Comparison of ENCODE assay signal across 10 cellular contexts in the genomic region with DNA sequence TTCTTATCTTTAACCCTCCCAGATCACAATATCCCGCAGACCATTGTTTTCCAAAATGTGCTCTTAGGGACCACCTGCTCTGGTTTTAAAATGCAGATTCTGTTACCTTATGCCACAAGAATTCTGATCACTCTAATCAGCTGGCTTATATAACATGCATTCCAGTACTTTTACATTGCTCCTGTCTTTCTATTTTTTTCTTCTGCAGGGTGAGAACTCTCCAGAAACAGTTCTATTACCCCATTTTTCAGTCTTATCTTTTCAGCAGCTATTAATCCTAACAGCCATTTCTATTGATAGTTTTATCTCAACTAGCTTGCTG. TPM values are rescaled to one million over a fixed set of nuclear protein-coding genes. Genes with fewer than 3 reads are reported as not detected.
A peak's percentile ranks its signal among the peaks of the same experiment; 100 is the strongest.
DNase-seq lines count a peak whose midpoint lies in the region; ATAC-seq and TF ChIP-seq lines count a peak whose summit lies in the region.
"Had no signal": no experiment of that assay in that cellular context is flagged by ENCODE, and none has a peak within 500 bp of the region (broad histone marks: within the 10 kb centered on the region; RNA-seq: fewer than 3 reads in every experiment).

No MANE protein-coding gene starts in this region.

- peaks cover 42% of the 10 kb centered on the region for H3K4me1 Mint-ChIP-seq in activated CD8-positive, alpha-beta memory T cell treated with anti-CD3 and anti-CD28 coated beads, Interleukin-2, amount 10 ng/mL, durations not matched to agents 7 days and 5 days

- peaks cover 5% of the 10 kb centered on the region for H3K36me3 ChIP-seq in brain microvascular endothelial cell (replicated peaks)
- H3K36me3 ChIP-seq in lower lobe of right lung = peaks cover 17% of the 10 kb centered on the region
- H3K36me3 ChIP-seq in thoracic aorta = no peaks in the 10 kb centered on the region

- DNase-seq in activated CD8-positive, alpha-beta memory T cell treated with anti-CD3 and anti-CD28 coated beads, Interleukin-2, amount 10 ng/mL, durations not matched to agents 7 days and 5 days = no peak
- no peak for DNase-seq in activated CD8-positive, alpha-beta memory T cell treated with anti-CD3 and anti-CD28 coated beads for 24 hours
- DNase-seq in brain microvascular endothelial cell (no peak), lower lobe of right lung (no peak), thoracic aorta (ENCODE audit: low spot score) (no peak), AG08396 (ENCODE audit: low spot score) (no peak), SIG-M5 treated with dmso at 0.1 percent for 504 hours (lab: John Stamatoyannopoulos, UW; ENCODE audit: unreplicated experiment) (no peak)
- DNase-seq: stimulated activated CD4-positive, alpha-beta T cell treated with anti-CD3 and anti-CD28 coated beads, Interleukin-4, amount 100 ng/mL, for 4 hours had no signal

- H3K9me3 ChIP-seq in lower lobe of right lung (no peaks in the 10 kb centered on the region), thoracic aorta (no peaks in the 10 kb centered on the region)

- H3K27ac ChIP-seq in brain microvascular endothelial cell = no peak overlapping the region
- peak overlapping the region; percentile 100 for H3K27ac ChIP-seq in lower lobe of right lung
- peak overlapping the region; percentile 99 to 100 for H3K27ac ChIP-seq in thoracic aorta

- TF ChIP-seq CTCF in brain microvascular endothelial cell (IDR thresholded peaks at IDR 0.05; ENCODE audit: low read depth, low read length, missing control alignments) (no peak), lower lobe of right lung (IDR thresholded peaks at IDR 0.05) (no peak), thoracic aorta (IDR thresholded peaks at IDR 0.05) (no peak)

- no peak for ATAC-seq in activated CD8-positive, alpha-beta memory T cell treated with anti-CD3 and anti-CD28 coated beads, Interleukin-2, amount 10 ng/mL, durations not matched to agents 7 days and 5 days
- no peak for ATAC-seq in lower lobe of right lung
- no peak for ATAC-seq in thoracic aorta (ENCODE audit: insufficient number of reproducible peaks, low FRiP score, low read depth)
- ATAC-seq in HG03442 (IDR thresholded peaks at IDR 0.05; ENCODE audit: unreplicated experiment) = no peak
- ATAC-seq: HCT116 had no signal

- H3K4me1 ChIP-seq in lower lobe of right lung (peaks cover 58% of the 10 kb centered on the region), thoracic aorta (ENCODE audit: control insufficient read depth in 1 of 2, low read depth in 2 of 2) (peaks cover 46 to 63% of the 10 kb centered on the region in 2 donors)

- H3K4me3 ChIP-seq in brain microvascular endothelial cell (ENCODE audit: low read depth, low read length) (peak overlapping the region; percentile 95), lower lobe of right lung (peak overlapping the region; percentile 93), thoracic aorta (peak overlapping the region; percentile 100)

- CTCF ChIA-PET in activated CD8-positive, alpha-beta memory T cell treated with anti-CD3 and anti-CD28 coated beads, Interleukin-2, amount 10 ng/mL, durations not matched to agents 7 days and 5 days (lab: Charles Lee) = interaction anchor here (0.7 to 2.0 kb wide), 4 partner anchors 111 to 533 kb away, joined by 3 to 9 read pairs (median 6); partner anchors contain the start of gene MED4

- H3K27me3 Mint-ChIP-seq in activated CD8-positive, alpha-beta memory T cell treated with anti-CD3 and anti-CD28 coated beads, Interleukin-2, amount 10 ng/mL, durations not matched to agents 7 days and 5 days = peaks cover 14% of the 10 kb centered on the region

- in situ Hi-C loops in brain microvascular endothelial cell (cut with HindIII; ENCODE audit: low pct_ligation_motif_present, low sequenced_read_pairs) = no loop called here

- H3K27ac Mint-ChIP-seq in activated CD8-positive, alpha-beta memory T cell treated with anti-CD3 and anti-CD28 coated beads, Interleukin-2, amount 10 ng/mL, durations not matched to agents 7 days and 5 days = no peak overlapping the region

- intact Hi-C loops in lower lobe of right lung (cut with DNase I) = no loop called here

- H3K27me3 ChIP-seq in brain microvascular endothelial cell (replicated peaks) (no peaks in the 10 kb centered on the region), lower lobe of right lung (ENCODE audit: low read depth) (no peaks in the 10 kb centered on the region), thoracic aorta (replicated peaks; ENCODE audit: insufficient read depth) (no peaks in the 10 kb centered on the region)

- peaks cover 27% of the 10 kb centered on the region for H3K36me3 Mint-ChIP-seq in activated CD8-positive, alpha-beta memory T cell treated with anti-CD3 and anti-CD28 coated beads, Interleukin-2, amount 10 ng/mL, durations not matched to agents 7 days and 5 days

- H3K4me3 Mint-ChIP-seq in activated CD8-positive, alpha-beta memory T cell treated with anti-CD3 and anti-CD28 coated beads, Interleukin-2, amount 10 ng/mL, durations not matched to agents 7 days and 5 days = peak overlapping the region; percentile 14

- no peaks in the 10 kb centered on the region for H3K9me3 Mint-ChIP-seq in activated CD8-positive, alpha-beta memory T cell treated with anti-CD3 and anti-CD28 coated beads, Interleukin-2, amount 10 ng/mL, durations not matched to agents 7 days and 5 days (ENCODE audit: low read depth)

RNA-seq across cellular contexts. Expression of gene ITM2B, which starts 2.8 kb away (rescaled TPM):
- total RNA-seq in activated CD8-positive, alpha-beta memory T cell treated with anti-CD3 and anti-CD28 coated beads, Interleukin-2, amount 10 ng/mL, durations not matched to agents 7 days and 5 days = 100 to 1,000 TPM; 163 to 197 TPM
- 834 TPM for total RNA-seq in lower lobe of right lung
- total RNA-seq in thoracic aorta = 100 to 1,000 TPM; 436 to 638 TPM
